ENCODE assay signal across 8 cellular contexts in genomic region chr12:9669534-9669933, GRCh38. TPM values are rescaled to one million over a fixed set of nuclear protein-coding genes. Genes with fewer than 3 reads are reported as not detected.
DNase-seq lines count a peak whose midpoint lies in the region; ATAC-seq and TF ChIP-seq lines count a peak whose summit lies in the region.

CLEC2D (plus strand) TSS chr12:9669713; CDS start chr12:9669735, 22 bp downstream.

- TF ChIP-seq POLR2A in uterus (IDR thresholded peaks at IDR 0.05): no peak

- H3K36me3 Mint-ChIP-seq in activated naive CD4-positive, alpha-beta T cell treated with anti-CD3 and anti-CD28 coated beads, Interleukin-2, amount 50 U/mL, for 72 hours: peaks cover 62 to 73% of the 10 kb centered on the region in 2 donors

- peak within 1 kb of the TSS; percentile 50 to 59 for H3K27ac ChIP-seq in uterus

- peak; percentile 42 for ATAC-seq in HG03378 (IDR thresholded peaks at IDR 0.05; ENCODE audit: unreplicated experiment)
- peak; percentile 65 to 69 for ATAC-seq in activated naive CD4-positive, alpha-beta T cell treated with anti-CD3 and anti-CD28 coated beads, Interleukin-2, amount 50 U/mL, for 72 hours

- no peaks in the 10 kb centered on the region for H3K9me3 Mint-ChIP-seq in activated naive CD4-positive, alpha-beta T cell treated with anti-CD3 and anti-CD28 coated beads, Interleukin-2, amount 50 U/mL, for 72 hours

- peak; percentile 52 for DNase-seq in stimulated activated CD4-positive, alpha-beta T cell treated with anti-CD3 and anti-CD28 coated beads, Interleukin-1b, Interleukin-23, amount 100 ng/mL, for 48 hours
- DNase-seq in stimulated activated CD4-positive, alpha-beta T cell treated with anti-CD3 and anti-CD28 coated beads, Interleukin-4, amount 100 ng/mL, for 4 hours: no peak
- DNase-seq in activated naive CD4-positive, alpha-beta T cell treated with anti-CD3 and anti-CD28 coated beads, Interleukin-2, amount 50 U/mL, for 72 hours (ENCODE audit: low spot score in 2 of 2): peak in 1 of 2 donors; percentile 65
- DNase-seq in uterus (no peak), NCI-H2081 (lab: John Stamatoyannopoulos, UW) (no peak), kidney glomerular epithelial cell (lab: John Stamatoyannopoulos, UW) (no peak), middle frontal gyrus (ENCODE audit: extremely low spot score, low spot score) (no peak)

- no peak within 1 kb of the TSS for H3K4me3 ChIP-seq in uterus

- peak within 1 kb of the TSS; percentile 99 to 100 for H3K27ac Mint-ChIP-seq in activated naive CD4-positive, alpha-beta T cell treated with anti-CD3 and anti-CD28 coated beads, Interleukin-2, amount 50 U/mL, for 72 hours

- intact Hi-C loops in uterus (cut with DNase I; ENCODE audit: low total_unique reads): no loop called here

- H3K9me3 ChIP-seq in uterus: no peaks in the 10 kb centered on the region

- TF ChIP-seq CTCF in uterus (IDR thresholded peaks at IDR 0.05): no peak

- no peaks in the 10 kb centered on the region for H3K27me3 ChIP-seq in uterus

- H3K36me3 ChIP-seq in uterus: no peaks in the 10 kb centered on the region

- peaks cover 0 to 4% of the 10 kb centered on the region in 2 donors for H3K4me1 ChIP-seq in uterus

RNA-seq across cellular contexts. Expression of gene CLEC2D, which starts in this region (rescaled TPM):
- 100 to 1,000 TPM; 182 to 270 TPM for total RNA-seq in activated naive CD4-positive, alpha-beta T cell treated with anti-CD3 and anti-CD28 coated beads, Interleukin-2, amount 50 U/mL, for 72 hours
- 10 to 100 TPM in 2 of 4 donors, 1 to 10 TPM in 2; 6.8 to 22.8 (median 13.9) TPM for total RNA-seq in uterus

Comparison
In these comparisons a context has a peak if more than half of its experiments do, and no peak if none do; other contexts are left out.
1. RNA of gene CLEC2D (total RNA-seq): 182 to 270 TPM in activated naive CD4-positive, alpha-beta T cell treated with anti-CD3 and anti-CD28 coated beads, Interleukin-2, amount 50 U/mL, for 72 hours; 6.8 to 22.8 TPM in uterus; every median in the first group is over 4 times any median in the second.